In genomic region chr10:89252225-89252585, GRCh38 we compare ENCODE assay signal across 10 cellular contexts. TPM values are rescaled to one million over a fixed set of nuclear protein-coding genes. Genes with fewer than 3 reads are reported as not detected.
DNase-seq lines count a peak whose midpoint lies in the region; FAIRE-seq and TF ChIP-seq lines count a peak whose summit lies in the region.
"Had no signal": no experiment of that assay in that cellular context is flagged by ENCODE, and none has a peak within 500 bp of the region (broad histone marks: within the 10 kb centered on the region; RNA-seq: fewer than 3 reads in every experiment).

No MANE protein-coding gene starts in this region.

- H3K27ac ChIP-seq in mucosa of rectum (ENCODE audit: low read depth in 2 of 2, low read length in 2 of 2) (no peak overlapping the region), tibial nerve (peak overlapping the region in 2 of 4 donors; percentile 89 to 90)

- POLR2A ChIA-PET in MCF 10A (lab: Yijun Ruan, JAX) = interaction anchor here (0.7 to 2.4 kb wide), 14 partner anchors 10 to 297 kb away, joined by 3 to 31 read pairs (median 5); partner anchors contain the start of genes FAS, IFIT1 and IFIT5

- peaks cover 35% of the 10 kb centered on the region for H3K4me1 Mint-ChIP-seq in activated naive CD8-positive, alpha-beta T cell (ENCODE audit: low read depth)
- peaks cover 28% of the 10 kb centered on the region for H3K4me1 Mint-ChIP-seq in activated naive CD8-positive, alpha-beta T cell treated with anti-CD3 and anti-CD28 coated beads for 36 hours
- peaks cover 16% of the 10 kb centered on the region for H3K4me1 Mint-ChIP-seq in MCF 10A (ENCODE audit: insufficient read depth, unreplicated experiment)

- peak overlapping the region; percentile 30 for H3K4me3 Mint-ChIP-seq in activated naive CD8-positive, alpha-beta T cell
- no peak overlapping the region for H3K4me3 Mint-ChIP-seq in activated naive CD8-positive, alpha-beta T cell treated with anti-CD3 and anti-CD28 coated beads for 36 hours
- peak overlapping the region; percentile 92 for H3K4me3 Mint-ChIP-seq in MCF 10A (ENCODE audit: unreplicated experiment)

- H3K4me1 ChIP-seq in mucosa of rectum (ENCODE audit: control insufficient read depth in 2 of 2, insufficient read depth in 2 of 2, low read length in 2 of 2) (peaks cover 0 to 5% of the 10 kb centered on the region in 2 donors), tibial nerve (peaks cover 0 to 33% (median 3%) of the 10 kb centered on the region in 4 donors)

- H3K4me3 ChIP-seq in mucosa of rectum (ENCODE audit: low read length in 2 of 2) (peak overlapping the region; percentile 75 to 83), tibial nerve (peak overlapping the region in 3 of 4 donors; percentile 63 to 98 (median 86))

- no TSS peak for BruUV-seq in MCF 10A (replicated peaks; lab: Mats Ljungman, UMichigan)

- no peak for FAIRE-seq in urothelium cell line (lab: Jason Lieb, UNC)

- 89 to 92% methylated on average over 2 of the region's 2 CpGs for WGBS in tibial nerve, 2 donors

- TF ChIP-seq POLR2A in tibial nerve (IDR thresholded peaks at IDR 0.05) = no peak

- peak overlapping the region; percentile 61 for H3K27ac Mint-ChIP-seq in activated naive CD8-positive, alpha-beta T cell
- no peak overlapping the region for H3K27ac Mint-ChIP-seq in activated naive CD8-positive, alpha-beta T cell treated with anti-CD3 and anti-CD28 coated beads for 36 hours
- H3K27ac Mint-ChIP-seq in MCF 10A (ENCODE audit: low read depth, unreplicated experiment) = no peak overlapping the region

- H3K27me3 ChIP-seq in mucosa of rectum (ENCODE audit: control insufficient read depth in 2 of 2, insufficient read depth in 2 of 2, low read length in 2 of 2) = no peaks in the 10 kb centered on the region
- H3K27me3 ChIP-seq in tibial nerve = no peaks in the 10 kb centered on the region

- H3K36me3 Mint-ChIP-seq in activated naive CD8-positive, alpha-beta T cell = peaks cover 7% of the 10 kb centered on the region
- peaks cover 29% of the 10 kb centered on the region for H3K36me3 Mint-ChIP-seq in activated naive CD8-positive, alpha-beta T cell treated with anti-CD3 and anti-CD28 coated beads for 36 hours
- H3K36me3 Mint-ChIP-seq in MCF 10A (ENCODE audit: insufficient read depth, unreplicated experiment) = no peaks in the 10 kb centered on the region

- no peaks in the 10 kb centered on the region for H3K36me3 ChIP-seq in mucosa of rectum (ENCODE audit: control insufficient read depth in 2 of 2, insufficient read depth in 2 of 2, low read length in 2 of 2)
- no peaks in the 10 kb centered on the region for H3K36me3 ChIP-seq in tibial nerve

- intact Hi-C loops in MCF 10A (cut with micrococcal nuclease) = no loop called here

- peak overlapping the region in 1 of 2 donors; percentile 62 for H3K9ac ChIP-seq in mucosa of rectum (ENCODE audit: low read depth in 1 of 2, low read length in 2 of 2)

- DNase-seq in activated naive CD8-positive, alpha-beta T cell treated with anti-CD3 and anti-CD28 coated beads for 36 hours = no peak
- no peak for DNase-seq in MCF 10A (ENCODE audit: unreplicated experiment)
- no peak for DNase-seq in tibial nerve (ENCODE audit: low spot score in 2 of 2)
- no peak for DNase-seq in urothelium cell line (ENCODE audit: low spot score)
- DNase-seq in NCI-H2029 (lab: John Stamatoyannopoulos, UW) = no peak
- DNase-seq in GDM1 (lab: John Stamatoyannopoulos, UW) = no peak

- H3K9me3 ChIP-seq in mucosa of rectum (ENCODE audit: control insufficient read depth in 2 of 2, low read length in 2 of 2) (no peaks in the 10 kb centered on the region), tibial nerve (no peaks in the 10 kb centered on the region)

- H3K9me3 Mint-ChIP-seq in activated naive CD8-positive, alpha-beta T cell (ENCODE audit: low read depth) = peaks cover 7% of the 10 kb centered on the region
- H3K9me3 Mint-ChIP-seq in activated naive CD8-positive, alpha-beta T cell treated with anti-CD3 and anti-CD28 coated beads for 36 hours = peaks cover 18% of the 10 kb centered on the region
- H3K9me3 Mint-ChIP-seq in MCF 10A (ENCODE audit: unreplicated experiment) = no peaks in the 10 kb centered on the region

- CTCF ChIA-PET in MCF 10A (lab: Yijun Ruan, JAX) = no interaction called here

- TF ChIP-seq CTCF in MCF 10A (IDR thresholded peaks at IDR 0.05; ENCODE audit: unreplicated experiment) = no peak
- TF ChIP-seq CTCF in tibial nerve (IDR thresholded peaks at IDR 0.05) = no peak

- no peak for TF ChIP-seq EP300 in tibial nerve (IDR thresholded peaks at IDR 0.05)

- peaks cover under 1% of the 10 kb centered on the region for H3K27me3 Mint-ChIP-seq in activated naive CD8-positive, alpha-beta T cell
- peaks cover 2% of the 10 kb centered on the region for H3K27me3 Mint-ChIP-seq in activated naive CD8-positive, alpha-beta T cell treated with anti-CD3 and anti-CD28 coated beads for 36 hours
- no peaks in the 10 kb centered on the region for H3K27me3 Mint-ChIP-seq in MCF 10A (ENCODE audit: insufficient read depth, unreplicated experiment)

RNA-seq across cellular contexts. Expression of gene LIPA, which starts 0.6 kb away (rescaled TPM):
- 10 to 100 TPM; 20.7 to 22.5 TPM for total RNA-seq in activated naive CD8-positive, alpha-beta T cell treated with anti-CD3 and anti-CD28 coated beads for 36 hours
- total RNA-seq in MCF 10A (2022) (18.5 and 22.3 TPM in 2 replicates), tibial nerve (10 to 100 TPM; 36.6 to 57.9 (median 39.5) TPM)

RNA-seq across cellular contexts. Expression of gene CH25H, which starts 45.1 kb away (rescaled TPM):
- total RNA-seq in activated naive CD8-positive, alpha-beta T cell treated with anti-CD3 and anti-CD28 coated beads for 36 hours = under 1 TPM; 0.16 to 0.21 TPM
- total RNA-seq in MCF 10A (2022) (not detected in 2 replicates), tibial nerve (1 to 10 TPM in 2 of 4 donors, under 1 TPM in 2; 0.22 to 1.2 (median 0.92) TPM)
- total RNA-seq: activated B cell treated with CpG ODN at 0.5 μM for 24 hours, HT-29 had no signal

RNA-seq across cellular contexts. Expression of gene IFIT2, which starts 49.6 kb away (rescaled TPM):
- 10 to 100 TPM; 37.0 to 37.3 TPM for total RNA-seq in activated naive CD8-positive, alpha-beta T cell treated with anti-CD3 and anti-CD28 coated beads for 36 hours
- total RNA-seq in MCF 10A (2022) (0.58 and 1.3 TPM in 2 replicates), tibial nerve (10 to 100 TPM in 1 of 4 donors, 1 to 10 TPM in 3; 3.3 to 11.4 (median 6.0) TPM)
